23 cellular contexts compared by ENCODE assay signal in the genomic region with DNA sequence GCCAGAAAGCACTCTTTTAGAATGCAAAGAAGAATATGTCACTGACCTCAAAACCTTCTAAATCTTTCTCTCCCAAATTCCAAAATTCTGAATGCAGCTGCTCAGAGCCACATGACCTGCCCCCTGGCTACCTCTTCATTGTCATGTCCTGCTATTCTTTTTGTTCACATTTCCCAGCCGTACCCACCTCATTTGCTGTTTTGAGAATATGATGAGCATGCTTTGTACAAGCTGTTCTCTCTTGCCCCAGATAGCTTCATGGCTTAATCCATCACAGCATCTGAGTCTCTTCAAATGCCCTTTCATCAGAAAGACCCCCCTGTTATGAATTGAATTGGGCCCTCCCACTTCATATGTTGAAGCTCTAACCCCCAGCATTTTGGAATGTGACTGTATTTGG.
DNase-seq lines count a peak whose midpoint lies in the region; ATAC-seq, FAIRE-seq and TF ChIP-seq lines count a peak whose summit lies in the region.
"Had no signal": no experiment of that assay in that cellular context is flagged by ENCODE, and none has a peak within 500 bp of the region (broad histone marks: within the 10 kb centered on the region; RNA-seq: fewer than 3 reads in every experiment).

No MANE protein-coding gene starts in this region.

- no peak overlapping the region for H4K5ac ChIP-seq in mesendoderm (ENCODE audit: low read length)

- H3K4me3 ChIP-seq in SJCRH30 (no peak overlapping the region), mesendoderm (ENCODE audit: low read length) (no peak overlapping the region), psoas muscle (no peak overlapping the region)
- H3K4me3 ChIP-seq: A549; BLaER1 treated with 17β-estradiol and CSF1 and Interleukin-3, amounts not matched to agents 10 nM and 100 nM; GM23248 had no signal

- FAIRE-seq in GM12892 (lab: Jason Lieb, UNC) = no peak
- FAIRE-seq: A549, GM12891, GM19239 had no signal

- no peaks in the 10 kb centered on the region for H3K79me1 ChIP-seq in mesendoderm (ENCODE audit: low read length)

- H3K36me3 ChIP-seq in SJCRH30 (no peaks in the 10 kb centered on the region), mesendoderm (ENCODE audit: control insufficient read depth, insufficient read depth, low read length) (no peaks in the 10 kb centered on the region), psoas muscle (ENCODE audit: insufficient read depth in 1 of 2, low read depth in 1 of 2) (no peaks in the 10 kb centered on the region)
- H3K36me3 ChIP-seq: BE2C; BLaER1 treated with 17β-estradiol and CSF1 and Interleukin-3, amounts not matched to agents 10 nM and 100 nM had no signal

- H3K4me3 Mint-ChIP-seq in natural killer cell treated with Interleukin-12 subunit alpha and Interleukin-12 subunit beta and Interleukin-15 and Interleukin-18, amount 100 ng/mL, for 72 hours = no peak overlapping the region
- H3K4me3 Mint-ChIP-seq: CD14-positive monocyte; CD4-positive, alpha-beta T cell; CD8-positive, alpha-beta memory T cell; H9 had no signal

- H2AK5ac ChIP-seq in mesendoderm (ENCODE audit: low read length) = no peak overlapping the region

- H2BK5ac ChIP-seq in mesendoderm (ENCODE audit: low read length) = no peak overlapping the region

- no peaks in the 10 kb centered on the region for H3K27me3 Mint-ChIP-seq in natural killer cell treated with Interleukin-12 subunit alpha and Interleukin-12 subunit beta and Interleukin-15 and Interleukin-18, amount 100 ng/mL, for 72 hours
- H3K27me3 Mint-ChIP-seq: CD8-positive, alpha-beta memory T cell had no signal

- H3K27ac ChIP-seq in SJCRH30 = no peak overlapping the region
- no peak overlapping the region for H3K27ac ChIP-seq in mesendoderm (ENCODE audit: low read depth, low read length)
- H3K27ac ChIP-seq in psoas muscle = no peak overlapping the region
- H3K27ac ChIP-seq: A549; BLaER1 treated with 17β-estradiol and CSF1 and Interleukin-3, amounts not matched to agents 10 nM and 100 nM; GM23248 had no signal

- H3K23ac ChIP-seq in mesendoderm (ENCODE audit: low read length) = no peak overlapping the region

- DNase-seq in SJCRH30 (peak; percentile 12 to 33), mesendoderm (no peak), psoas muscle (no peak), T1000 (lab: John Stamatoyannopoulos, UW) (no peak), GM12892 (ENCODE audit: insufficient read length) (no peak)
- no peak for DNase-seq in natural killer cell treated with Interleukin-12 subunit alpha and Interleukin-12 subunit beta and Interleukin-15 and Interleukin-18, amount 100 ng/mL, for 72 hours (ENCODE audit: low spot score)
- DNase-seq: 8988T; ACHN; AML-193; BE2C; CD4-positive, alpha-beta T cell; CD8-positive, alpha-beta memory T cell; DMS53; DMS79 treated with DMSO at 0.1 percent for 48 hours; GF-D8; GM23248; H9 had no signal

- H3K18ac ChIP-seq in mesendoderm (ENCODE audit: low read length) = no peak overlapping the region

- H3K27me3 ChIP-seq in SJCRH30 (no peaks in the 10 kb centered on the region), mesendoderm (ENCODE audit: insufficient read depth, low read length, poor library complexity) (no peaks in the 10 kb centered on the region), psoas muscle (ENCODE audit: insufficient read depth in 3 of 3, low read length in 2 of 3) (no peaks in the 10 kb centered on the region)
- H3K27me3 ChIP-seq: BE2C; BLaER1 treated with 17β-estradiol and CSF1 and Interleukin-3, amounts not matched to agents 10 nM and 100 nM had no signal

- no peak overlapping the region for H2BK120ac ChIP-seq in mesendoderm (ENCODE audit: low read depth, low read length)

- peaks cover 7% of the 10 kb centered on the region for H3K9me3 Mint-ChIP-seq in natural killer cell treated with Interleukin-12 subunit alpha and Interleukin-12 subunit beta and Interleukin-15 and Interleukin-18, amount 100 ng/mL, for 72 hours
- H3K9me3 Mint-ChIP-seq: CD4-positive, alpha-beta T cell had no signal

- H3K9me3 ChIP-seq in SJCRH30 (replicated peaks) = no peaks in the 10 kb centered on the region
- no peaks in the 10 kb centered on the region for H3K9me3 ChIP-seq in psoas muscle
- H3K9me3 ChIP-seq: BE2C; BLaER1 treated with 17β-estradiol and CSF1 and Interleukin-3, amounts not matched to agents 10 nM and 100 nM had no signal

- peak in 3 of 4 donors; percentile 57 to 90 (median 75) for ATAC-seq in psoas muscle
- ATAC-seq in natural killer cell treated with Interleukin-12 subunit alpha and Interleukin-12 subunit beta and Interleukin-15 and Interleukin-18, amount 100 ng/mL, for 72 hours = no peak
- ATAC-seq: A549, HCT116 had no signal

- H3K4me1 ChIP-seq in SJCRH30 (peaks cover 12% of the 10 kb centered on the region), mesendoderm (ENCODE audit: control insufficient read depth, low read depth, low read length) (no peaks in the 10 kb centered on the region), psoas muscle (peaks cover 23% of the 10 kb centered on the region)
- H3K4me1 ChIP-seq: A549; BE2C; BLaER1 treated with 17β-estradiol and CSF1 and Interleukin-3, amounts not matched to agents 10 nM and 100 nM had no signal

- intact Hi-C loops in psoas muscle (cut with DNase I) = no loop called here

- no peak overlapping the region for H3K4me2 ChIP-seq in mesendoderm (ENCODE audit: low read length)
- H3K4me2 ChIP-seq: A549; BLaER1 treated with 17β-estradiol and CSF1 and Interleukin-3, amounts not matched to agents 10 nM and 100 nM had no signal

- TF ChIP-seq POLR2A in GM12892 (IDR thresholded peaks at IDR 0.05; ENCODE audit: low read depth, low read length) = no peak

- H3K56ac ChIP-seq in mesendoderm (ENCODE audit: low read length) = no peak overlapping the region

- no peaks in the 10 kb centered on the region for H3K36me3 Mint-ChIP-seq in natural killer cell treated with Interleukin-12 subunit alpha and Interleukin-12 subunit beta and Interleukin-15 and Interleukin-18, amount 100 ng/mL, for 72 hours
- H3K36me3 Mint-ChIP-seq: CD14-positive monocyte; CD8-positive, alpha-beta memory T cell had no signal

- no peak overlapping the region for H3K27ac Mint-ChIP-seq in natural killer cell treated with Interleukin-12 subunit alpha and Interleukin-12 subunit beta and Interleukin-15 and Interleukin-18, amount 100 ng/mL, for 72 hours
- H3K27ac Mint-ChIP-seq: CD14-positive monocyte; CD4-positive, alpha-beta T cell; CD8-positive, alpha-beta memory T cell; H9 had no signal

- H3K4ac ChIP-seq in mesendoderm (ENCODE audit: low read depth, low read length) = no peak overlapping the region

- no peaks in the 10 kb centered on the region for H3K4me1 Mint-ChIP-seq in natural killer cell treated with Interleukin-12 subunit alpha and Interleukin-12 subunit beta and Interleukin-15 and Interleukin-18, amount 100 ng/mL, for 72 hours (ENCODE audit: low read depth in 2 of 2)
- H3K4me1 Mint-ChIP-seq: CD14-positive monocyte; CD8-positive, alpha-beta memory T cell had no signal

- H3K79me2 ChIP-seq in mesendoderm (ENCODE audit: control insufficient read depth, insufficient read depth, low read length) = no peaks in the 10 kb centered on the region

- H3K9ac ChIP-seq in mesendoderm (ENCODE audit: low read length) = no peak overlapping the region
- H3K9ac ChIP-seq: BLaER1 treated with 17β-estradiol and CSF1 and Interleukin-3, amounts not matched to agents 10 nM and 100 nM; GM23248 had no signal

- WGBS in mesendoderm (ENCODE audit: extremely low coverage, insufficient coverage, low lambda C conversion rate) = no CpG with 5 or more reads among the region's 1 CpG
- 14 to 48% (median 29%) methylated on average over 1 of the region's 1 CpG for WGBS in psoas muscle, 3 donors

- H2BK15ac ChIP-seq in mesendoderm (replicated peaks; ENCODE audit: low read depth) = no peak overlapping the region

- no peak for TF ChIP-seq CTCF in psoas muscle (IDR thresholded peaks at IDR 0.05)

- peak overlapping the region; percentile 70 for H4K8ac ChIP-seq in mesendoderm (ENCODE audit: low read depth, low read length)

Comparison
In these comparisons a context has a peak if more than half of its experiments do, and no peak if none do; other contexts are left out.
1. DNase-seq: peak in SJCRH30 (2 of 2); none in mesendoderm (single experiment), psoas muscle (0 of 2), T1000 (single experiment), GM12892 (single experiment) and natural killer cell treated with Interleukin-12 subunit alpha and Interleukin-12 subunit beta and Interleukin-15 and Interleukin-18, amount 100 ng/mL, for 72 hours (single experiment).
2. ATAC-seq: peak in psoas muscle (3 of 4); none in natural killer cell treated with Interleukin-12 subunit alpha and Interleukin-12 subunit beta and Interleukin-15 and Interleukin-18, amount 100 ng/mL, for 72 hours (0 of 2).